ENCODE assay signal across 9 cellular contexts in genomic region chr3:152302521-152303021, GRCh38. TPM values are rescaled to one million over a fixed set of nuclear protein-coding genes. Genes with fewer than 3 reads are reported as not detected.
DNase-seq lines count a peak whose midpoint lies in the region; ATAC-seq and TF ChIP-seq lines count a peak whose summit lies in the region.
"Had no signal": no experiment of that assay in that cellular context is flagged by ENCODE, and none has a peak within 500 bp of the region (broad histone marks: within the 10 kb centered on the region; RNA-seq: fewer than 3 reads in every experiment).

No MANE protein-coding gene starts in this region.

- H3K4me3 ChIP-seq in tibial nerve: peak overlapping the region in 1 of 4 donors; percentile 50

- H3K9me3 Mint-ChIP-seq in activated naive CD8-positive, alpha-beta T cell treated with anti-CD3 and anti-CD28 coated beads for 36 hours: no peaks in the 10 kb centered on the region

- H3K9me3 ChIP-seq in tibial nerve: no peaks in the 10 kb centered on the region
- H3K9me3 ChIP-seq: Peyer's patch had no signal

- peak overlapping the region; percentile 37 to 90 (median 66) for H3K27ac ChIP-seq in tibial nerve

- H3K36me3 ChIP-seq in tibial nerve: peaks cover 0 to 7% (median 0%) of the 10 kb centered on the region in 3 donors

- peaks cover 78% of the 10 kb centered on the region for H3K4me1 Mint-ChIP-seq in activated naive CD8-positive, alpha-beta T cell treated with anti-CD3 and anti-CD28 coated beads for 36 hours

- TF ChIP-seq CTCF in tibial nerve (IDR thresholded peaks at IDR 0.05): no peak

- peak; percentile 49 to 53 for TF ChIP-seq EP300 in tibial nerve (IDR thresholded peaks at IDR 0.05)

- peaks cover 0 to 99% (median 68%) of the 10 kb centered on the region in 4 donors for H3K4me1 ChIP-seq in tibial nerve

- 14% methylated on average over 4 of the region's 4 CpGs for WGBS in tibial nerve, 2 donors

- ATAC-seq in GM21447 (IDR thresholded peaks at IDR 0.05; ENCODE audit: unreplicated experiment) (peak; percentile 66), HG03571 (IDR thresholded peaks at IDR 0.05; ENCODE audit: unreplicated experiment) (peak; percentile 66)

- H3K27ac Mint-ChIP-seq in activated naive CD8-positive, alpha-beta T cell treated with anti-CD3 and anti-CD28 coated beads for 36 hours: peak overlapping the region; percentile 85

- no peaks in the 10 kb centered on the region for H3K27me3 ChIP-seq in tibial nerve
- H3K27me3 ChIP-seq: Peyer's patch had no signal

- peak overlapping the region; percentile 43 for H3K4me3 Mint-ChIP-seq in activated naive CD8-positive, alpha-beta T cell treated with anti-CD3 and anti-CD28 coated beads for 36 hours

- TF ChIP-seq POLR2A in tibial nerve (IDR thresholded peaks at IDR 0.05): no peak

- peaks cover 46% of the 10 kb centered on the region for H3K36me3 Mint-ChIP-seq in activated naive CD8-positive, alpha-beta T cell treated with anti-CD3 and anti-CD28 coated beads for 36 hours

- H3K27me3 Mint-ChIP-seq in activated naive CD8-positive, alpha-beta T cell treated with anti-CD3 and anti-CD28 coated beads for 36 hours: no peaks in the 10 kb centered on the region

- peak; percentile 96 for DNase-seq in EH (ENCODE audit: low read depth)
- DNase-seq in activated naive CD8-positive, alpha-beta T cell treated with anti-CD3 and anti-CD28 coated beads for 36 hours: no peak
- DNase-seq in kidney tubule cell (ENCODE audit: low spot score): peak; percentile 36
- DNase-seq in tibial nerve (ENCODE audit: low spot score in 2 of 2): no peak
- no peak for DNase-seq in inferior parietal cortex (ENCODE audit: extremely low spot score)
- DNase-seq in putamen (ENCODE audit: low spot score): no peak

RNA-seq across cellular contexts. Expression of gene MBNL1, which starts 33.8 kb away (rescaled TPM):
- 100 to 1,000 TPM; 385 to 392 TPM for total RNA-seq in activated naive CD8-positive, alpha-beta T cell treated with anti-CD3 and anti-CD28 coated beads for 36 hours
- 100 to 1,000 TPM; 353 to 653 (median 495) TPM for total RNA-seq in tibial nerve

Comparison
In these comparisons a context has a peak if more than half of its experiments do, and no peak if none do; other contexts are left out.
1. DNase-seq: peak in EH (single experiment) and kidney tubule cell (single experiment); none in activated naive CD8-positive, alpha-beta T cell treated with anti-CD3 and anti-CD28 coated beads for 36 hours (single experiment), tibial nerve (0 of 2), inferior parietal cortex (single experiment) and putamen (single experiment).